In the genomic region with DNA sequence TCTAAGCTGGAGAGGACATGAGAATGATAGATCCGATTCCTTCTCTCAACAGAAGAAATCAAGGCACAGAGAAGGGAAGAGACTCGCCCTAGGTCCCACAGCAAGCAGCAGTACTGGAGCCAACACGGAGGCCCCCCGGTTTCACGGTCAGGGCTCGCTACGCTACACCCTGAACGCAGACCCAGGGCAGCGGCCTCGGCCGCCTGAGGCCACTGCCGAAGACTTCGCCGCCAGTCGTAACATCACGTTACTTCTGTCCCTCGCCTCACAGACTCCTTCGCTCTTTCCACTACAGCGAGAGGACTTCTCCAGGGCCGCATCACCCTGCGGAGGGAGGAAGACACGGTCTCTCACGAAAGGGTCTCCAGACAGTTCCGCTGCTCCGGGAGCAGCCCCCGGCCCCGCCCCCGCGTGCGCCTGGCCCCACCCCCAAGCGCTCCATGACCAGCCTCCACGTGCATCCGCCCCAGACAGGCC, we compare ENCODE assay signal across 1 cellular context.
TF ChIP-seq lines count a peak whose summit lies in the region.

No MANE protein-coding gene starts in this region.

TF ChIP-seq in WTC11, 78 proteins besides CTCF, POLR2A, EP300 and RAD21 (continued from another document):
- TF ChIP-seq, protein P1, sequence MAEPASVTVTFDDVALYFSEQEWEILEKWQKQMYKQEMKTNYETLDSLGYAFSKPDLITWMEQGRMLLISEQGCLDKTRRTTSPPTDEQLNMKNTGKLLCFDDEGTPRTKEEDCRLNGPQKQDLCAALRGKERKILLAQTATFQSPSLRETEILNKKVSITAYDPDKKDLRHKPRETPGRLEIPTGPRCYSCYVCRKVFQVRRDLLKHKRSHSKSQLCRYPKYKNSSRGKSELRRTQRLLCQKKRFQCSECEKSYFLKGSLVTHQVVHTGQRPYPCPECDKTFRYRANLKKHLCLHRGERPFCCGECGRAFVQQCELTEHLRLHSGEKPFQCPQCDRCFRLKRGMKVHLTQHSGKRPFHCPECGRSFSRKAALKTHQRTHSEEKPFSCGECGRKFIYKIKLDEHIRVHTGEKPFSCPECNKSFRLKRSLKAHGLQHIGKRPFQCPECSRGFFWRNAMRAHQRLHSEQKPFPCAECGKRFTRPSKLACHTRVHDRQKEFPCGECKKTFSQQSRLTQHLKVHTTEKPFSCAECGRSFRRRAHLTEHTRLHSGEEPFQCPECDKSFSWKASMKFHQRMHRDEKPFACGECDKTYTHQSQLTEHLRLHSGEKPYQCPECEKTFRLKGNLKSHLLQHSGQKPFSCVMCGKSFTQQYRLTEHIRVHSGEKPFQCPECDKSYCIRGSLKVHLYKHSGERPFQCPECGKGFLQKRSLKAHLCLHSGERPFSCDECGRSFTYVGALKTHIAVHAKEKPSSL (CRISPR knock-in tag; conservative IDR thresholded peaks at IDR 0.05): no peak
